Comparison of ENCODE assay signal across 16 cellular contexts in the genomic region with DNA sequence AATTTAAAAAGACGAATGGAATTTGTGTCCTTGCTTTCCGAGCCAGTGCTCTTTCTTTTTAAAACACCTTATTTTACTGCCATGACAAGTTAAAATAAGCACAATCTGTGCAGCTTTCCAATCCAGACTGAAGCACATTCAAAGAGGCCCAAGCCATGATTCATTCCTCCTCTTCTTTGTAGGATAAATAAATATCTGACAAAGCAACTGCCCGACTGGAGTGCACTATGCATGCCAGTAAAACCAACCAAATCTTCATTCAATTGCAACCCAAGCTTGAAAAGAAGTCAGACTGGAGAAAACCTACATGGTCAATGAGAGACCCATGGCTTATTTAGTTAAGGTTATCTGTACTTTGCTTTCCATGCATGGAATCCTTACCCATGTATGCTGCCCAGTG.
DNase-seq lines count a peak whose midpoint lies in the region; ATAC-seq and TF ChIP-seq lines count a peak whose summit lies in the region.
"Had no signal": no experiment of that assay in that cellular context is flagged by ENCODE, and none has a peak within 500 bp of the region (broad histone marks: within the 10 kb centered on the region; RNA-seq: fewer than 3 reads in every experiment).

No MANE protein-coding gene starts in this region.

- H3K36me3 Mint-ChIP-seq in activated T-helper 1 cell treated with anti-CD3 and anti-CD28 coated beads, Interleukin-12 subunit alpha, Interleukin-12 subunit beta, Interleukin-2, Interleukin-4 antibody, amounts not matched to agents 30 ng/mL and 10 ng/mL and 1 ng/mL, durations not matched to agents 14 hours and 24 hours and 36 hours (ENCODE audit: low read depth): peaks cover 51% of the 10 kb centered on the region

- H3K4me1 Mint-ChIP-seq in activated T-helper 1 cell treated with anti-CD3 and anti-CD28 coated beads, Interleukin-12 subunit alpha, Interleukin-12 subunit beta, Interleukin-2, Interleukin-4 antibody, amounts not matched to agents 30 ng/mL and 10 ng/mL and 1 ng/mL, durations not matched to agents 14 hours and 24 hours and 36 hours (ENCODE audit: low read depth): peaks cover 48% of the 10 kb centered on the region

- peak overlapping the region; percentile 83 for H4K91ac ChIP-seq in IMR-90 (ENCODE audit: insufficient read depth, low read depth, low read length)

- H2BK5ac ChIP-seq in IMR-90 (ENCODE audit: low read depth, low read length, poor library complexity, severe bottlenecking): peak overlapping the region; percentile 83

- in situ Hi-C loops in IMR-90 (cut with MboI; ENCODE audit: low sequenced_read_pairs) (no loop called here), astrocyte of the spinal cord (cut with HindIII; ENCODE audit: low sequenced_read_pairs) (no loop called here)

- H3K56ac ChIP-seq in IMR-90 (ENCODE audit: extremely low read depth, insufficient read depth, low read length): peak overlapping the region; percentile 40; the same call in 1 of the 2 replicates

- H2BK20ac ChIP-seq in IMR-90 (ENCODE audit: low read depth, low read length): peak overlapping the region; percentile 87

- no peaks in the 10 kb centered on the region for H3K27me3 ChIP-seq in AG04450 (ENCODE audit: control insufficient read depth, insufficient read depth, low read length)
- no peaks in the 10 kb centered on the region for H3K27me3 ChIP-seq in IMR-90 (ENCODE audit: control insufficient read depth, insufficient read depth, low read length)
- no peaks in the 10 kb centered on the region for H3K27me3 ChIP-seq in right atrium auricular region
- H3K27me3 ChIP-seq: upper lobe of right lung had no signal

- H3K9ac ChIP-seq in IMR-90 (ENCODE audit: low read depth, low read length): no peak overlapping the region

- H3K27ac Mint-ChIP-seq in activated T-helper 1 cell treated with anti-CD3 and anti-CD28 coated beads, Interleukin-12 subunit alpha, Interleukin-12 subunit beta, Interleukin-2, Interleukin-4 antibody, amounts not matched to agents 30 ng/mL and 10 ng/mL and 1 ng/mL, durations not matched to agents 14 hours and 24 hours and 36 hours: no peak overlapping the region
- H3K27ac Mint-ChIP-seq: activated naive CD4-positive, alpha-beta T cell treated with anti-CD3 and anti-CD28 coated beads, Interleukin-2, amount 10 ng/mL, durations not matched to agents 7 days and 5 days; T-helper 1 cell treated with Interleukin-12 subunit alpha and Interleukin-12 subunit beta and Interleukin-4 antibody, amounts not matched to agents 30 μg/mL and 1 μg/mL, for 36 hours had no signal

- peak overlapping the region; percentile 85 for H2BK120ac ChIP-seq in IMR-90 (ENCODE audit: low read depth, low read length)

- H2AK9ac ChIP-seq in IMR-90 (replicated peaks; ENCODE audit: low read depth, low read length, poor library complexity): peak overlapping the region; percentile 17

- peak; percentile 94 for ATAC-seq in IMR-90 (ENCODE audit: low read depth)
- no peak for ATAC-seq in mucosa of descending colon
- ATAC-seq: upper lobe of right lung had no signal

- TF ChIP-seq CTCF in AG04450 (IDR thresholded peaks at IDR 0.05; ENCODE audit: low read depth, low read length) (no peak), IMR-90 (conservative IDR thresholded peaks at IDR 0.05; ENCODE audit: low read depth, low read length) (no peak), astrocyte of the spinal cord (IDR thresholded peaks at IDR 0.05; ENCODE audit: low read depth, low read length) (no peak), mucosa of descending colon (IDR thresholded peaks at IDR 0.05) (no peak), right atrium auricular region (IDR thresholded peaks at IDR 0.05) (no peak)

- no CpG with 5 or more reads among the region's 3 CpGs for WGBS in IMR-90 (ENCODE audit: extremely low coverage in 2 of 2, insufficient read length in 1 of 2), 2 experiments

- H3K27ac ChIP-seq in AG04450 (ENCODE audit: low read depth, low read length) (peak overlapping the region; percentile 59), IMR-90 (ENCODE audit: insufficient read depth, low read length) (peak overlapping the region; percentile 71), right atrium auricular region (no peak overlapping the region)
- H3K27ac ChIP-seq: HL-60, skin epidermis, upper lobe of right lung had no signal

- H3K4me1 ChIP-seq in IMR-90 (ENCODE audit: control insufficient read depth, insufficient read depth, low read length): peaks cover 13% of the 10 kb centered on the region
- no peaks in the 10 kb centered on the region for H3K4me1 ChIP-seq in mucosa of descending colon (ENCODE audit: low read depth)
- H3K4me1 ChIP-seq in right atrium auricular region: no peaks in the 10 kb centered on the region
- H3K4me1 ChIP-seq: upper lobe of right lung had no signal

- H3K18ac ChIP-seq in IMR-90 (ENCODE audit: low read depth, low read length): peak overlapping the region; percentile 50; the same call in 1 of the 2 replicates

- dilution Hi-C loops in IMR-90 (cut with HindIII; ENCODE audit: low sequenced_read_pairs, unreplicated experiment): no loop called here

- 0 out of 2 replicates have a peak, but pooled peaks have one; percentile 11 for TF ChIP-seq RAD21 in IMR-90 (IDR thresholded peaks at IDR 0.05; ENCODE audit: low read length)

- peak overlapping the region; percentile 62; the same call in 1 of the 2 replicates for H4K5ac ChIP-seq in IMR-90 (ENCODE audit: low read depth, low read length)

- POLR2A ChIA-PET in AG04450 (lab: Yijun Ruan, JAX): interaction anchor here (0.5 to 1.2 kb wide), 2 partner anchors 12 to 31 kb away, joined by 3 to 6 read pairs; no protein-coding TSS in a partner anchor
- POLR2A ChIA-PET in IMR-90 (lab: Charles Lee; ENCODE audit: unreplicated experiment): no interaction called here

- no peak overlapping the region for H2AFZ ChIP-seq in IMR-90 (replicated peaks; ENCODE audit: low read length, poor library complexity)

- no peak overlapping the region for H3K4me3 Mint-ChIP-seq in activated T-helper 1 cell treated with anti-CD3 and anti-CD28 coated beads, Interleukin-12 subunit alpha, Interleukin-12 subunit beta, Interleukin-2, Interleukin-4 antibody, amounts not matched to agents 30 ng/mL and 10 ng/mL and 1 ng/mL, durations not matched to agents 14 hours and 24 hours and 36 hours
- H3K4me3 Mint-ChIP-seq: activated naive CD4-positive, alpha-beta T cell treated with anti-CD3 and anti-CD28 coated beads, Interleukin-2, amount 10 ng/mL, durations not matched to agents 7 days and 5 days; T-helper 1 cell treated with Interleukin-12 subunit alpha and Interleukin-12 subunit beta and Interleukin-4 antibody, amounts not matched to agents 30 μg/mL and 1 μg/mL, for 36 hours had no signal

- peaks cover 4% of the 10 kb centered on the region; the same call in 1 of the 2 replicates for H4K20me1 ChIP-seq in IMR-90 (ENCODE audit: insufficient read depth, low read length)

- no peak for TF ChIP-seq POLR2A in IMR-90 (IDR thresholded peaks at IDR 0.05; ENCODE audit: low read depth, low read length)

- DNase-seq in AG04450 (ENCODE audit: low read depth, low spot score): peak; percentile 70
- peak; percentile 92 for DNase-seq in IMR-90
- peak; percentile 80 for DNase-seq in astrocyte of the spinal cord (ENCODE audit: low read depth, low spot score)
- peak; percentile 36 for DNase-seq in inferior parietal cortex (ENCODE audit: extremely low spot score)
- no peak for DNase-seq in activated T-helper 1 cell treated with anti-CD3 and anti-CD28 coated beads, Interleukin-12 subunit alpha, Interleukin-12 subunit beta, Interleukin-2, Interleukin-4 antibody, amounts not matched to agents 30 ng/mL and 10 ng/mL and 1 ng/mL, durations not matched to agents 14 hours and 24 hours and 36 hours (ENCODE audit: low spot score)
- no peak for DNase-seq in mucosa of descending colon
- no peak for DNase-seq in right atrium auricular region (ENCODE audit: low spot score)
- DNase-seq in GF-D8 (lab: John Stamatoyannopoulos, UW): no peak
- DNase-seq: activated CD8-positive, alpha-beta memory T cell treated with anti-CD3 and anti-CD28 coated beads, Interleukin-2, amount 50 U/mL, for 48 hours; activated naive CD4-positive, alpha-beta T cell treated with anti-CD3 and anti-CD28 coated beads, Interleukin-2, amount 10 ng/mL, durations not matched to agents 7 days and 5 days; KG1; NCI-H1105 treated with DMSO at 0.1 percent for 48 hours; upper lobe of right lung had no signal

- peaks cover 27% of the 10 kb centered on the region for H3K9me1 ChIP-seq in IMR-90 (ENCODE audit: insufficient read depth, low read length)

- peak overlapping the region; percentile 67; the same call in 2 of the 3 replicates for H2BK15ac ChIP-seq in IMR-90 (ENCODE audit: low read depth, low read length)

- BruUV-seq in IMR-90 (replicated peaks; lab: Mats Ljungman, UMichigan): no TSS peak

- H3K4ac ChIP-seq in IMR-90 (ENCODE audit: low read depth, low read length): peak overlapping the region; percentile 92

- no peaks in the 10 kb centered on the region for H3K27me3 Mint-ChIP-seq in activated T-helper 1 cell treated with anti-CD3 and anti-CD28 coated beads, Interleukin-12 subunit alpha, Interleukin-12 subunit beta, Interleukin-2, Interleukin-4 antibody, amounts not matched to agents 30 ng/mL and 10 ng/mL and 1 ng/mL, durations not matched to agents 14 hours and 24 hours and 36 hours (ENCODE audit: insufficient read depth)
- H3K27me3 Mint-ChIP-seq: activated naive CD4-positive, alpha-beta T cell treated with anti-CD3 and anti-CD28 coated beads, Interleukin-2, amount 10 ng/mL, durations not matched to agents 7 days and 5 days had no signal

- peak overlapping the region; percentile 9 to 54; a peak in 2 of 4 replicates for H4K8ac ChIP-seq in IMR-90 (ENCODE audit: low read depth in 2 of 2, low read length in 2 of 2)

- H3K9me3 ChIP-seq in AG04450 (ENCODE audit: control insufficient read depth, insufficient read depth, low read length): no peaks in the 10 kb centered on the region
- no peaks in the 10 kb centered on the region for H3K9me3 ChIP-seq in IMR-90 (ENCODE audit: control insufficient read depth, insufficient read depth, low read length)
- no peaks in the 10 kb centered on the region for H3K9me3 ChIP-seq in mucosa of descending colon
- H3K9me3 ChIP-seq in right atrium auricular region: no peaks in the 10 kb centered on the region
- H3K9me3 ChIP-seq: upper lobe of right lung had no signal

- intact Hi-C loops in IMR-90 (cut with micrococcal nuclease) (loop anchor here (5.0 to 10.0 kb wide), 3 partner anchors 47 to 580 kb away; a partner anchor contains a TSS), mucosa of descending colon (cut with DNase I, micrococcal nuclease) (no loop called here)
- intact Hi-C loops in activated T-helper 1 cell treated with anti-CD3 and anti-CD28 coated beads, Interleukin-12 subunit alpha, Interleukin-12 subunit beta, Interleukin-2, Interleukin-4 antibody, amounts not matched to agents 30 ng/mL and 10 ng/mL and 1 ng/mL, durations not matched to agents 14 hours and 24 hours and 36 hours (cut with micrococcal nuclease): loop anchor here (5.0 kb wide), 1 partner anchor 182 kb away; no protein-coding TSS in a partner anchor

- peak overlapping the region; percentile 84 for H3K4me2 ChIP-seq in IMR-90 (ENCODE audit: low read depth, low read length)

- H3K36me3 ChIP-seq in IMR-90 (ENCODE audit: control insufficient read depth, insufficient read depth, low read length): no peaks in the 10 kb centered on the region
- H3K36me3 ChIP-seq in mucosa of descending colon (ENCODE audit: low read depth): no peaks in the 10 kb centered on the region
- peaks cover 5% of the 10 kb centered on the region for H3K36me3 ChIP-seq in right atrium auricular region

- peak overlapping the region; percentile 49; the same call in 1 of the 2 replicates for H3K23ac ChIP-seq in IMR-90 (ENCODE audit: low read depth, low read length)

- 0 out of 4 replicates have a peak, but pooled peaks cover 0 to 4% of the 10 kb centered on the region in 2 experiments for H3K79me1 ChIP-seq in IMR-90 (ENCODE audit: low read depth in 1 of 2, low read length in 2 of 2)

- H2AK5ac ChIP-seq in IMR-90 (ENCODE audit: low read depth, low read length): peak overlapping the region; percentile 38; the same call in 1 of the 2 replicates

- CTCF ChIA-PET in AG04450 (lab: Charles Lee): interaction anchor here (1.2 kb wide), 1 partner anchor 12 kb away, joined by 5 read pairs; no protein-coding TSS in a partner anchor
- CTCF ChIA-PET in IMR-90 (lab: Yijun Ruan, JAX): interaction anchor here (0.8 kb wide), 1 partner anchor 9 kb away, joined by 3 read pairs; no protein-coding TSS in a partner anchor

- peak overlapping the region; percentile 68; the same call in 1 of the 2 replicates for H3K14ac ChIP-seq in IMR-90 (replicated peaks; ENCODE audit: low read depth, low read length)

- peaks cover 11% of the 10 kb centered on the region for H3K9me3 Mint-ChIP-seq in activated T-helper 1 cell treated with anti-CD3 and anti-CD28 coated beads, Interleukin-12 subunit alpha, Interleukin-12 subunit beta, Interleukin-2, Interleukin-4 antibody, amounts not matched to agents 30 ng/mL and 10 ng/mL and 1 ng/mL, durations not matched to agents 14 hours and 24 hours and 36 hours
- H3K9me3 Mint-ChIP-seq: T-helper 1 cell treated with Interleukin-12 subunit alpha and Interleukin-12 subunit beta and Interleukin-4 antibody, amounts not matched to agents 30 μg/mL and 1 μg/mL, for 36 hours had no signal

- H3K4me3 ChIP-seq in AG04450 (ENCODE audit: low read depth, low read length): peak overlapping the region; percentile 29
- H3K4me3 ChIP-seq in IMR-90 (ENCODE audit: insufficient read depth, low read depth, low read length): no peak overlapping the region
- no peak overlapping the region for H3K4me3 ChIP-seq in astrocyte of the spinal cord (ENCODE audit: low read depth, low read length)
- H3K4me3 ChIP-seq in mucosa of descending colon: no peak overlapping the region
- no peak overlapping the region for H3K4me3 ChIP-seq in right atrium auricular region
- H3K4me3 ChIP-seq: skin epidermis, upper lobe of right lung had no signal

Comparison
In these comparisons a context has a peak if more than half of its experiments do, and no peak if none do; other contexts are left out.
1. DNase-seq: peak in AG04450 (single experiment), IMR-90 (single experiment), astrocyte of the spinal cord (single experiment) and inferior parietal cortex (single experiment); none in activated T-helper 1 cell treated with anti-CD3 and anti-CD28 coated beads, Interleukin-12 subunit alpha, Interleukin-12 subunit beta, Interleukin-2, Interleukin-4 antibody, amounts not matched to agents 30 ng/mL and 10 ng/mL and 1 ng/mL, durations not matched to agents 14 hours and 24 hours and 36 hours (single experiment), mucosa of descending colon (0 of 3), right atrium auricular region (single experiment) and GF-D8 (single experiment).
2. H3K27ac ChIP-seq: peak in AG04450 (single experiment) and IMR-90 (single experiment); none in right atrium auricular region (0 of 2).
3. intact Hi-C loops: an anchor here in IMR-90 (5.0 to 10.0 kb wide) and activated T-helper 1 cell treated with anti-CD3 and anti-CD28 coated beads, Interleukin-12 subunit alpha, Interleukin-12 subunit beta, Interleukin-2, Interleukin-4 antibody, amounts not matched to agents 30 ng/mL and 10 ng/mL and 1 ng/mL, durations not matched to agents 14 hours and 24 hours and 36 hours (5.0 kb wide); none called in mucosa of descending colon.